ENCODE assay signal across 22 cellular contexts in genomic region chr6:13277231-13277630, GRCh38. TPM values are rescaled to one million over a fixed set of nuclear protein-coding genes. Genes with fewer than 3 reads are reported as not detected.
DNase-seq lines count a peak whose midpoint lies in the region; ATAC-seq, FAIRE-seq and TF ChIP-seq lines count a peak whose summit lies in the region.
"Had no signal": no experiment of that assay in that cellular context is flagged by ENCODE, and none has a peak within 500 bp of the region (broad histone marks: within the 10 kb centered on the region; RNA-seq: fewer than 3 reads in every experiment).

No MANE protein-coding gene starts in this region.

- in situ Hi-C loops in mammary epithelial cell (cut with MboI; ENCODE audit: low sequenced_read_pairs in 2 of 2) = no loop called here

- H3K4me1 Mint-ChIP-seq in MCF 10A (ENCODE audit: insufficient read depth, unreplicated experiment) = no peaks in the 10 kb centered on the region
- H3K4me1 Mint-ChIP-seq in T-helper 17 cell = peaks cover 12% of the 10 kb centered on the region
- H3K4me1 Mint-ChIP-seq in memory B cell = peaks cover 43% of the 10 kb centered on the region
- peaks cover 24% of the 10 kb centered on the region for H3K4me1 Mint-ChIP-seq in activated T-helper 2 cell treated with anti-CD3 and anti-CD28 coated beads, Interferon-gamma antibody, Interleukin-2, Interleukin-4, amounts not matched to agents 10 μg/mL and 5 μg/mL and 100 μg/mL, durations not matched to agents 14 hours and 24 hours and 36 hours (ENCODE audit: low read depth)

- H3K27ac Mint-ChIP-seq in MCF 10A (ENCODE audit: low read depth, unreplicated experiment) (no peak overlapping the region), T-helper 17 cell (peak overlapping the region; percentile 47), memory B cell (peak overlapping the region; percentile 73)
- no peak overlapping the region for H3K27ac Mint-ChIP-seq in activated T-helper 2 cell treated with anti-CD3 and anti-CD28 coated beads, Interferon-gamma antibody, Interleukin-2, Interleukin-4, amounts not matched to agents 10 μg/mL and 5 μg/mL and 100 μg/mL, durations not matched to agents 14 hours and 24 hours and 36 hours
- H3K27ac Mint-ChIP-seq: HFFc6 had no signal

- BruUV-seq in mammary epithelial cell (replicated peaks; lab: Mats Ljungman, UMichigan) = no TSS peak
- BruUV-seq in MCF 10A (replicated peaks; lab: Mats Ljungman, UMichigan) = no TSS peak

- no peak overlapping the region for H3K9ac ChIP-seq in mammary epithelial cell (ENCODE audit: insufficient read depth, low read length)

- dilution Hi-C loops in mammary epithelial cell (cut with HindIII; ENCODE audit: low sequenced_read_pairs) = no loop called here

- FAIRE-seq in H54 (lab: Jason Lieb, UNC) = no peak

- no peaks in the 10 kb centered on the region for H4K20me1 ChIP-seq in mammary epithelial cell (ENCODE audit: insufficient read depth, low read length)

- TF ChIP-seq POLR2A in H54 (IDR thresholded peaks at IDR 0.05; ENCODE audit: low read depth, low read length) = no peak

- no peaks in the 10 kb centered on the region for H3K27me3 Mint-ChIP-seq in MCF 10A (ENCODE audit: insufficient read depth, unreplicated experiment)
- H3K27me3 Mint-ChIP-seq in T-helper 17 cell = peaks cover 1% of the 10 kb centered on the region
- H3K27me3 Mint-ChIP-seq in memory B cell = no peaks in the 10 kb centered on the region
- H3K27me3 Mint-ChIP-seq in activated T-helper 2 cell treated with anti-CD3 and anti-CD28 coated beads, Interferon-gamma antibody, Interleukin-2, Interleukin-4, amounts not matched to agents 10 μg/mL and 5 μg/mL and 100 μg/mL, durations not matched to agents 14 hours and 24 hours and 36 hours (ENCODE audit: low read depth) = peaks cover under 1% of the 10 kb centered on the region

- no peaks in the 10 kb centered on the region for H3K9me3 ChIP-seq in mammary epithelial cell (replicated peaks; ENCODE audit: insufficient read depth, low read length)
- H3K9me3 ChIP-seq in T-helper 17 cell (ENCODE audit: control insufficient read depth, low read length, poor library complexity, severe bottlenecking) = no peaks in the 10 kb centered on the region
- H3K9me3 ChIP-seq: Peyer's patch had no signal

- 29% methylated on average over 2 of the region's 2 CpGs for WGBS in mammary epithelial cell (ENCODE audit: low coverage, missing lambda C conversion rate)

- ATAC-seq in T-helper 17 cell = no peak
- ATAC-seq in memory B cell (ENCODE audit: low read depth) = no peak
- no peak for ATAC-seq in HG02840 (IDR thresholded peaks at IDR 0.05; ENCODE audit: low FRiP score, unreplicated experiment)
- ATAC-seq: SK-N-SH treated with all-trans-retinoic acid at 6 μM for 48 hours had no signal

- H3K36me3 Mint-ChIP-seq in MCF 10A (ENCODE audit: insufficient read depth, unreplicated experiment) (no peaks in the 10 kb centered on the region), T-helper 17 cell (ENCODE audit: low read depth) (peaks cover under 1% of the 10 kb centered on the region), memory B cell (peaks cover 22% of the 10 kb centered on the region)
- H3K36me3 Mint-ChIP-seq in activated T-helper 2 cell treated with anti-CD3 and anti-CD28 coated beads, Interferon-gamma antibody, Interleukin-2, Interleukin-4, amounts not matched to agents 10 μg/mL and 5 μg/mL and 100 μg/mL, durations not matched to agents 14 hours and 24 hours and 36 hours (ENCODE audit: low read depth) = no peaks in the 10 kb centered on the region

- H3K4me3 ChIP-seq in mammary epithelial cell (replicated peaks in 1 of 3; ENCODE audit: insufficient read depth in 1 of 3, low read depth in 2 of 3, low read length in 3 of 3) = no peak overlapping the region
- H3K4me3 ChIP-seq: Peyer's patch had no signal

- CTCF ChIA-PET in mammary epithelial cell (lab: Charles Lee; ENCODE audit: low non-redundant PET) = no interaction called here
- CTCF ChIA-PET in MCF 10A (lab: Yijun Ruan, JAX) = interaction anchor here (0.7 kb wide), 1 partner anchor 19 kb away, joined by 3 read pairs; no protein-coding TSS in a partner anchor

- H3K27me3 ChIP-seq in mammary epithelial cell (ENCODE audit: insufficient read depth, low read length) = no peaks in the 10 kb centered on the region
- H3K27me3 ChIP-seq: Peyer's patch had no signal

- H3K36me3 ChIP-seq in mammary epithelial cell (ENCODE audit: insufficient read depth, low read length) = no peaks in the 10 kb centered on the region
- H3K36me3 ChIP-seq: Peyer's patch had no signal

- no peak overlapping the region for H2AFZ ChIP-seq in mammary epithelial cell (ENCODE audit: low read depth, low read length)

- H3K9me3 Mint-ChIP-seq in MCF 10A (ENCODE audit: unreplicated experiment) = no peaks in the 10 kb centered on the region
- H3K9me3 Mint-ChIP-seq in memory B cell = no peaks in the 10 kb centered on the region
- no peaks in the 10 kb centered on the region for H3K9me3 Mint-ChIP-seq in activated T-helper 2 cell treated with anti-CD3 and anti-CD28 coated beads, Interferon-gamma antibody, Interleukin-2, Interleukin-4, amounts not matched to agents 10 μg/mL and 5 μg/mL and 100 μg/mL, durations not matched to agents 14 hours and 24 hours and 36 hours
- H3K9me3 Mint-ChIP-seq: HFFc6 had no signal

- peak; percentile 35 for DNase-seq in mammary epithelial cell
- no peak for DNase-seq in MCF 10A (ENCODE audit: unreplicated experiment)
- DNase-seq in T-helper 17 cell = no peak
- DNase-seq in memory B cell (ENCODE audit: low spot score in 2 of 2) = no peak
- no peak for DNase-seq in H54 (ENCODE audit: insufficient read length, low spot score)
- DNase-seq in activated T-helper 2 cell treated with anti-CD3 and anti-CD28 coated beads, Interferon-gamma antibody, Interleukin-2, Interleukin-4, amounts not matched to agents 10 μg/mL and 5 μg/mL and 100 μg/mL, durations not matched to agents 14 hours and 24 hours and 36 hours (ENCODE audit: low spot score) = no peak
- DNase-seq: 8988T, GDM1, H7, HFFc6, KG1, NCI-H1417, NCI-H1694 treated with DMSO at 0.1 percent for 48 hours, NCI-H2081 treated with DMSO at 0.1 percent for 48 hours, NCI-H2171 treated with DMSO at 0.1 percent for 48 hours, NCI-H524 treated with DMSO at 0.1 percent for 48 hours, NCI-H82, Peyer's patch had no signal

- POLR2A ChIA-PET in MCF 10A (lab: Yijun Ruan, JAX) = no interaction called here

- no peak overlapping the region for H3K27ac ChIP-seq in mammary epithelial cell (ENCODE audit: insufficient read depth, low read depth, low read length)
- H3K27ac ChIP-seq: HL-60 had no signal

- TF ChIP-seq CTCF in mammary epithelial cell (conservative IDR thresholded peaks at IDR 0.05 in 1 of 2, IDR thresholded peaks at IDR 0.05 in 1 of 2; ENCODE audit: extremely low read depth in 1 of 2, insufficient read depth in 1 of 2, low read depth in 1 of 2, low read length in 2 of 2) = no peak
- TF ChIP-seq CTCF in MCF 10A (IDR thresholded peaks at IDR 0.05; ENCODE audit: unreplicated experiment) = no peak

- intact Hi-C loops in mammary epithelial cell (cut with micrococcal nuclease) = no loop called here
- intact Hi-C loops in MCF 10A (cut with micrococcal nuclease) = no loop called here
- intact Hi-C loops in activated T-helper 2 cell treated with anti-CD3 and anti-CD28 coated beads, Interferon-gamma antibody, Interleukin-2, Interleukin-4, amounts not matched to agents 10 μg/mL and 5 μg/mL and 100 μg/mL, durations not matched to agents 14 hours and 24 hours and 36 hours (cut with micrococcal nuclease) = no loop called here

- H3K4me1 ChIP-seq in mammary epithelial cell (ENCODE audit: insufficient read depth, low read length) = no peaks in the 10 kb centered on the region
- H3K4me1 ChIP-seq: Peyer's patch had no signal

- H3K4me2 ChIP-seq in mammary epithelial cell (ENCODE audit: insufficient read depth, low read depth, low read length) = no peak overlapping the region

- H3K4me3 Mint-ChIP-seq in MCF 10A (ENCODE audit: unreplicated experiment) = no peak overlapping the region
- H3K4me3 Mint-ChIP-seq in T-helper 17 cell = no peak overlapping the region
- H3K4me3 Mint-ChIP-seq in memory B cell = no peak overlapping the region
- H3K4me3 Mint-ChIP-seq in activated T-helper 2 cell treated with anti-CD3 and anti-CD28 coated beads, Interferon-gamma antibody, Interleukin-2, Interleukin-4, amounts not matched to agents 10 μg/mL and 5 μg/mL and 100 μg/mL, durations not matched to agents 14 hours and 24 hours and 36 hours (ENCODE audit: low read depth) = no peak overlapping the region
- H3K4me3 Mint-ChIP-seq: CD14-positive monocyte, HFFc6 had no signal

- no peaks in the 10 kb centered on the region for H3K79me2 ChIP-seq in mammary epithelial cell (ENCODE audit: insufficient read depth, low read length)

RNA-seq across cellular contexts. Expression of gene TBC1D7, which starts 51.1 kb away (rescaled TPM):
- 10 to 100 TPM; 21.0 to 22.1 TPM for total RNA-seq in mammary epithelial cell
- 21.8 TPM for polyA plus RNA-seq in mammary epithelial cell
- polyA minus RNA-seq in mammary epithelial cell = 30.2 TPM
- 19.5 and 28.5 TPM in 2 replicates for total RNA-seq in MCF 10A (2022)
- total RNA-seq in T-helper 17 cell = 10 to 100 TPM in 1 of 2 donors, 1 to 10 TPM in 1; 9.1 to 12.4 TPM
- total RNA-seq in activated T-helper 2 cell treated with anti-CD3 and anti-CD28 coated beads, Interferon-gamma antibody, Interleukin-2, Interleukin-4, amounts not matched to agents 10 μg/mL and 5 μg/mL and 100 μg/mL, durations not matched to agents 14 hours and 24 hours and 36 hours = 22.9 and 23.3 TPM in 2 replicates

Comparison
In these comparisons a context has a peak if more than half of its experiments do, and no peak if none do; other contexts are left out.
1. H3K27ac Mint-ChIP-seq: peak in T-helper 17 cell (single experiment) and memory B cell (single experiment); none in MCF 10A (single experiment) and activated T-helper 2 cell treated with anti-CD3 and anti-CD28 coated beads, Interferon-gamma antibody, Interleukin-2, Interleukin-4, amounts not matched to agents 10 μg/mL and 5 μg/mL and 100 μg/mL, durations not matched to agents 14 hours and 24 hours and 36 hours (single experiment).